Comparison of ENCODE assay signal across 2 cellular contexts in genomic region chrX:154545673-154546274, GRCh38.
TF ChIP-seq lines count a peak whose summit lies in the region.

No MANE protein-coding gene starts in this region.

TF ChIP-seq in SK-N-SH treated with all-trans-retinoic acid at 6 μM for 48 hours, 23 proteins besides CTCF, POLR2A, EP300 and RAD21:
- TF ChIP-seq, protein P1, sequence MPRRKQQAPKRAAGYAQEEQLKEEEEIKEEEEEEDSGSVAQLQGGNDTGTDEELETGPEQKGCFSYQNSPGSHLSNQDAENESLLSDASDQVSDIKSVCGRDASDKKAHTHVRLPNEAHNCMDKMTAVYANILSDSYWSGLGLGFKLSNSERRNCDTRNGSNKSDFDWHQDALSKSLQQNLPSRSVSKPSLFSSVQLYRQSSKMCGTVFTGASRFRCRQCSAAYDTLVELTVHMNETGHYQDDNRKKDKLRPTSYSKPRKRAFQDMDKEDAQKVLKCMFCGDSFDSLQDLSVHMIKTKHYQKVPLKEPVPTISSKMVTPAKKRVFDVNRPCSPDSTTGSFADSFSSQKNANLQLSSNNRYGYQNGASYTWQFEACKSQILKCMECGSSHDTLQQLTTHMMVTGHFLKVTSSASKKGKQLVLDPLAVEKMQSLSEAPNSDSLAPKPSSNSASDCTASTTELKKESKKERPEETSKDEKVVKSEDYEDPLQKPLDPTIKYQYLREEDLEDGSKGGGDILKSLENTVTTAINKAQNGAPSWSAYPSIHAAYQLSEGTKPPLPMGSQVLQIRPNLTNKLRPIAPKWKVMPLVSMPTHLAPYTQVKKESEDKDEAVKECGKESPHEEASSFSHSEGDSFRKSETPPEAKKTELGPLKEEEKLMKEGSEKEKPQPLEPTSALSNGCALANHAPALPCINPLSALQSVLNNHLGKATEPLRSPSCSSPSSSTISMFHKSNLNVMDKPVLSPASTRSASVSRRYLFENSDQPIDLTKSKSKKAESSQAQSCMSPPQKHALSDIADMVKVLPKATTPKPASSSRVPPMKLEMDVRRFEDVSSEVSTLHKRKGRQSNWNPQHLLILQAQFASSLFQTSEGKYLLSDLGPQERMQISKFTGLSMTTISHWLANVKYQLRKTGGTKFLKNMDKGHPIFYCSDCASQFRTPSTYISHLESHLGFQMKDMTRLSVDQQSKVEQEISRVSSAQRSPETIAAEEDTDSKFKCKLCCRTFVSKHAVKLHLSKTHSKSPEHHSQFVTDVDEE (CRISPR knock-in tag; IDR thresholded peaks at IDR 0.05) = no peak
- no peak for TF ChIP-seq ZNF8 (CRISPR knock-in tag; IDR thresholded peaks at IDR 0.05)
- no peak for TF ChIP-seq ESRRG (CRISPR knock-in tag; IDR thresholded peaks at IDR 0.05)
- no peak for TF ChIP-seq BACH2 (CRISPR knock-in tag; IDR thresholded peaks at IDR 0.05; ENCODE audit: borderline replicate concordance)
- TF ChIP-seq PATZ1 (CRISPR knock-in tag; IDR thresholded peaks at IDR 0.05; ENCODE audit: borderline replicate concordance) = no peak
- no peak for TF ChIP-seq PPARA (CRISPR knock-in tag; IDR thresholded peaks at IDR 0.05; ENCODE audit: borderline replicate concordance)
- no peak for TF ChIP-seq GLIS3 (CRISPR knock-in tag; IDR thresholded peaks at IDR 0.05)
- TF ChIP-seq CSDC2 (CRISPR knock-in tag; IDR thresholded peaks at IDR 0.05) = no peak
- no peak for TF ChIP-seq OSR1 (CRISPR knock-in tag; IDR thresholded peaks at IDR 0.05)
- no peak for TF ChIP-seq CSRNP3 (CRISPR knock-in tag; IDR thresholded peaks at IDR 0.05)
- no peak for TF ChIP-seq ZFP3 (CRISPR knock-in tag; IDR thresholded peaks at IDR 0.05)
- TF ChIP-seq TOX (CRISPR knock-in tag; IDR thresholded peaks at IDR 0.05; ENCODE audit: borderline replicate concordance) = no peak
- no peak for TF ChIP-seq ZNF70 (CRISPR knock-in tag; IDR thresholded peaks at IDR 0.05)
- no peak for TF ChIP-seq POU6F1 (CRISPR knock-in tag; IDR thresholded peaks at IDR 0.05; ENCODE audit: borderline replicate concordance, low read depth)
- TF ChIP-seq CREB5 (CRISPR knock-in tag; IDR thresholded peaks at IDR 0.05; ENCODE audit: low read depth) = no peak
- no peak for TF ChIP-seq ISL1 (CRISPR knock-in tag; IDR thresholded peaks at IDR 0.05)
- no peak for TF ChIP-seq RARB (CRISPR knock-in tag; IDR thresholded peaks at IDR 0.05)
- no peak for TF ChIP-seq ARNTL (CRISPR knock-in tag; IDR thresholded peaks at IDR 0.05; ENCODE audit: borderline replicate concordance, low read depth)
- TF ChIP-seq ZNF565 (CRISPR knock-in tag; conservative IDR thresholded peaks at IDR 0.05; ENCODE audit: low read depth) = no peak
TF ChIP-seq in SK-N-SH treated with all-trans-retinoic acid at 6 μM for 48 hours: peak in this region for 0.

TF ChIP-seq in WTC11, 78 proteins besides CTCF, POLR2A, EP300 and RAD21 (continued from another document):
- TF ChIP-seq PRDM15 (CRISPR knock-in tag; IDR thresholded peaks at IDR 0.05) (no peak), NFE2L1 (CRISPR knock-in tag; IDR thresholded peaks at IDR 0.05) (no peak), EMX1 (CRISPR knock-in tag; IDR thresholded peaks at IDR 0.05) (no peak), MYBL2 (CRISPR knock-in tag; IDR thresholded peaks at IDR 0.05) (no peak), JUN (CRISPR knock-in tag; IDR thresholded peaks at IDR 0.05) (no peak), FOXK1 (CRISPR knock-in tag; IDR thresholded peaks at IDR 0.05) (no peak), AFF4 (CRISPR knock-in tag; IDR thresholded peaks at IDR 0.05; ENCODE audit: borderline replicate concordance) (no peak), TP53 (CRISPR knock-in tag; IDR thresholded peaks at IDR 0.05) (no peak), NFATC4 (CRISPR knock-in tag; IDR thresholded peaks at IDR 0.05) (no peak), ETV6 (CRISPR knock-in tag; IDR thresholded peaks at IDR 0.05) (no peak)
- TF ChIP-seq, protein P2, sequence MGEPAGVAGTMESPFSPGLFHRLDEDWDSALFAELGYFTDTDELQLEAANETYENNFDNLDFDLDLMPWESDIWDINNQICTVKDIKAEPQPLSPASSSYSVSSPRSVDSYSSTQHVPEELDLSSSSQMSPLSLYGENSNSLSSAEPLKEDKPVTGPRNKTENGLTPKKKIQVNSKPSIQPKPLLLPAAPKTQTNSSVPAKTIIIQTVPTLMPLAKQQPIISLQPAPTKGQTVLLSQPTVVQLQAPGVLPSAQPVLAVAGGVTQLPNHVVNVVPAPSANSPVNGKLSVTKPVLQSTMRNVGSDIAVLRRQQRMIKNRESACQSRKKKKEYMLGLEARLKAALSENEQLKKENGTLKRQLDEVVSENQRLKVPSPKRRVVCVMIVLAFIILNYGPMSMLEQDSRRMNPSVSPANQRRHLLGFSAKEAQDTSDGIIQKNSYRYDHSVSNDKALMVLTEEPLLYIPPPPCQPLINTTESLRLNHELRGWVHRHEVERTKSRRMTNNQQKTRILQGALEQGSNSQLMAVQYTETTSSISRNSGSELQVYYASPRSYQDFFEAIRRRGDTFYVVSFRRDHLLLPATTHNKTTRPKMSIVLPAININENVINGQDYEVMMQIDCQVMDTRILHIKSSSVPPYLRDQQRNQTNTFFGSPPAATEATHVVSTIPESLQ (CRISPR knock-in tag; IDR thresholded peaks at IDR 0.05) = no peak
TF ChIP-seq in WTC11: peak in this region for 0.
